ENCODE assay signal across 1 cellular context in the genomic region with DNA sequence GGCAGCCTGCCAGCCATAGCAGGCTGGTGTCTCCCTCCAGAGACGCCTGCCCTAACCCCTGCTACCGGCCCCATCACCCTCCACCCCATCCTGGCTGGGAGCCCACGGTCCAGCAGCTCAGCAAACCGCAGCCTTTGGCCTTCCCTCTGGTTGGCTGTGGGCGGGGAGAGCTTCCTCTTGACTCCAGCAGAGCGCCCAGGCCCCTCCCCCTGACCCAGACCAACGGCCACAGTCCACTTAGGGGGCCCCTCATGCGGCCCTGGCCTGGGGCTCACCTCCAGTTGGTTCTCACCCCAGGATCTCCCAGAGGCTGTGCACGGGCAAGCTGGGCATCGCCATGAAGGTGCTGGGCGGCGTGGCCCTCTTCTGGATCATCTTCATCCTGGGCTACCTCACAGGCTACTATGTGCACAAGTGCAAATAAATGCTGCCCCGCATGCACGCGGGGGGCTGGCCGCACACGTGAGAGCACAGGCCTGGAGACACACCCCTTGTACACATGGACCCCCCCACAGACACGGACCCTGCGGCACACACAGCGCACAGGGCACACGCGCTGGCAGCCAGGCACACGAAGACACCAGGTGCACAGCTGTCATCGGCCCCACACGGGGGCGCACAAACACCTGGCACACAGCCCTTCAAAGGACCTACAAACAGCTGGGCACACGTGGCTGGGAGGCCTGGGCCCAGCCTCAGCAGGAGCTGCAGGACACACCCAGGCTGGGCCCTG.
TF ChIP-seq lines count a peak whose summit lies in the region.

No MANE protein-coding gene starts in this region.

TF ChIP-seq in HepG2, 621 proteins besides CTCF, POLR2A, EP300 and RAD21 (continued from another document and continues in another):
- TF ChIP-seq ZNF432 (CRISPR knock-in tag; IDR thresholded peaks at IDR 0.05; ENCODE audit: borderline replicate concordance) = no peak
- no peak for TF ChIP-seq ATAD3A (CRISPR knock-in tag; IDR thresholded peaks at IDR 0.05)
- TF ChIP-seq ZNF496 (CRISPR knock-in tag; IDR thresholded peaks at IDR 0.05; ENCODE audit: insufficient replicate concordance) = no peak
- TF ChIP-seq, protein P1, sequence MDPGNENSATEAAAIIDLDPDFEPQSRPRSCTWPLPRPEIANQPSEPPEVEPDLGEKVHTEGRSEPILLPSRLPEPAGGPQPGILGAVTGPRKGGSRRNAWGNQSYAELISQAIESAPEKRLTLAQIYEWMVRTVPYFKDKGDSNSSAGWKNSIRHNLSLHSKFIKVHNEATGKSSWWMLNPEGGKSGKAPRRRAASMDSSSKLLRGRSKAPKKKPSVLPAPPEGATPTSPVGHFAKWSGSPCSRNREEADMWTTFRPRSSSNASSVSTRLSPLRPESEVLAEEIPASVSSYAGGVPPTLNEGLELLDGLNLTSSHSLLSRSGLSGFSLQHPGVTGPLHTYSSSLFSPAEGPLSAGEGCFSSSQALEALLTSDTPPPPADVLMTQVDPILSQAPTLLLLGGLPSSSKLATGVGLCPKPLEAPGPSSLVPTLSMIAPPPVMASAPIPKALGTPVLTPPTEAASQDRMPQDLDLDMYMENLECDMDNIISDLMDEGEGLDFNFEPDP (CRISPR knock-in tag; conservative IDR thresholded peaks at IDR 0.05) = no peak
- peak; percentile 97 for TF ChIP-seq AKAP8 (CRISPR knock-in tag; IDR thresholded peaks at IDR 0.05)
- TF ChIP-seq, protein P2, sequence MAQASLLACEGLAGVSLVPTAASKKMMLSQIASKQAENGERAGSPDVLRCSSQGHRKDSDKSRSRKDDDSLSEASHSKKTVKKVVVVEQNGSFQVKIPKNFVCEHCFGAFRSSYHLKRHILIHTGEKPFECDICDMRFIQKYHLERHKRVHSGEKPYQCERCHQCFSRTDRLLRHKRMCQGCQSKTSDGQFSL (CRISPR knock-in tag; IDR thresholded peaks at IDR 0.05) = peak; percentile 89; the same call in 1 of the 2 replicates
- TF ChIP-seq, protein P3, sequence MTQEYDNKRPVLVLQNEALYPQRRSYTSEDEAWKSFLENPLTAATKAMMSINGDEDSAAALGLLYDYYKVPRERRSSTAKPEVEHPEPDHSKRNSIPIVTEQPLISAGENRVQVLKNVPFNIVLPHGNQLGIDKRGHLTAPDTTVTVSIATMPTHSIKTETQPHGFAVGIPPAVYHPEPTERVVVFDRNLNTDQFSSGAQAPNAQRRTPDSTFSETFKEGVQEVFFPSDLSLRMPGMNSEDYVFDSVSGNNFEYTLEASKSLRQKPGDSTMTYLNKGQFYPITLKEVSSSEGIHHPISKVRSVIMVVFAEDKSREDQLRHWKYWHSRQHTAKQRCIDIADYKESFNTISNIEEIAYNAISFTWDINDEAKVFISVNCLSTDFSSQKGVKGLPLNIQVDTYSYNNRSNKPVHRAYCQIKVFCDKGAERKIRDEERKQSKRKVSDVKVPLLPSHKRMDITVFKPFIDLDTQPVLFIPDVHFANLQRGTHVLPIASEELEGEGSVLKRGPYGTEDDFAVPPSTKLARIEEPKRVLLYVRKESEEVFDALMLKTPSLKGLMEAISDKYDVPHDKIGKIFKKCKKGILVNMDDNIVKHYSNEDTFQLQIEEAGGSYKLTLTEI (CRISPR knock-in tag; conservative IDR thresholded peaks at IDR 0.05) = no peak
- peak; percentile 76 for TF ChIP-seq HES4 (CRISPR knock-in tag; IDR thresholded peaks at IDR 0.05; ENCODE audit: borderline replicate concordance)
- TF ChIP-seq, protein P4, sequence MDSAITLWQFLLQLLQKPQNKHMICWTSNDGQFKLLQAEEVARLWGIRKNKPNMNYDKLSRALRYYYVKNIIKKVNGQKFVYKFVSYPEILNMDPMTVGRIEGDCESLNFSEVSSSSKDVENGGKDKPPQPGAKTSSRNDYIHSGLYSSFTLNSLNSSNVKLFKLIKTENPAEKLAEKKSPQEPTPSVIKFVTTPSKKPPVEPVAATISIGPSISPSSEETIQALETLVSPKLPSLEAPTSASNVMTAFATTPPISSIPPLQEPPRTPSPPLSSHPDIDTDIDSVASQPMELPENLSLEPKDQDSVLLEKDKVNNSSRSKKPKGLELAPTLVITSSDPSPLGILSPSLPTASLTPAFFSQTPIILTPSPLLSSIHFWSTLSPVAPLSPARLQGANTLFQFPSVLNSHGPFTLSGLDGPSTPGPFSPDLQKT (CRISPR knock-in tag; IDR thresholded peaks at IDR 0.05; ENCODE audit: borderline replicate concordance) = no peak
- TF ChIP-seq PHF8 (CRISPR knock-in tag; IDR thresholded peaks at IDR 0.05) = peak; percentile 23; the same call in 1 of the 2 replicates
- TF ChIP-seq SCMH1 (CRISPR knock-in tag; IDR thresholded peaks at IDR 0.05; ENCODE audit: borderline replicate concordance) = no peak
- no peak for TF ChIP-seq ZNF138 (CRISPR knock-in tag; IDR thresholded peaks at IDR 0.05; ENCODE audit: low read depth)
- TF ChIP-seq, protein P5, sequence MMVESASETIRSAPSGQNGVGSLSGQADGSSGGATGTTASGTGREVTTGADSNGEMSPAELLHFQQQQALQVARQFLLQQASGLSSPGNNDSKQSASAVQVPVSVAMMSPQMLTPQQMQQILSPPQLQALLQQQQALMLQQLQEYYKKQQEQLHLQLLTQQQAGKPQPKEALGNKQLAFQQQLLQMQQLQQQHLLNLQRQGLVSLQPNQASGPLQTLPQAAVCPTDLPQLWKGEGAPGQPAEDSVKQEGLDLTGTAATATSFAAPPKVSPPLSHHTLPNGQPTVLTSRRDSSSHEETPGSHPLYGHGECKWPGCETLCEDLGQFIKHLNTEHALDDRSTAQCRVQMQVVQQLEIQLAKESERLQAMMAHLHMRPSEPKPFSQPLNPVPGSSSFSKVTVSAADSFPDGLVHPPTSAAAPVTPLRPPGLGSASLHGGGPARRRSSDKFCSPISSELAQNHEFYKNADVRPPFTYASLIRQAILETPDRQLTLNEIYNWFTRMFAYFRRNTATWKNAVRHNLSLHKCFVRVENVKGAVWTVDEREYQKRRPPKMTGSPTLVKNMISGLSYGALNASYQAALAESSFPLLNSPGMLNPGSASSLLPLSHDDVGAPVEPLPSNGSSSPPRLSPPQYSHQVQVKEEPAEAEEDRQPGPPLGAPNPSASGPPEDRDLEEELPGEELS (CRISPR knock-in tag; IDR thresholded peaks at IDR 0.05) = peak; percentile 52
- TF ChIP-seq TSC22D2 (CRISPR knock-in tag; IDR thresholded peaks at IDR 0.05; ENCODE audit: borderline replicate concordance) = no peak
- TF ChIP-seq THAP11 (CRISPR knock-in tag; IDR thresholded peaks at IDR 0.05) = peak; percentile 42; the same call in 1 of the 2 replicates
- TF ChIP-seq ZNF781 (CRISPR knock-in tag; IDR thresholded peaks at IDR 0.05; ENCODE audit: borderline replicate concordance, not compliant biosample characterization) = no peak
- TF ChIP-seq, protein P6, sequence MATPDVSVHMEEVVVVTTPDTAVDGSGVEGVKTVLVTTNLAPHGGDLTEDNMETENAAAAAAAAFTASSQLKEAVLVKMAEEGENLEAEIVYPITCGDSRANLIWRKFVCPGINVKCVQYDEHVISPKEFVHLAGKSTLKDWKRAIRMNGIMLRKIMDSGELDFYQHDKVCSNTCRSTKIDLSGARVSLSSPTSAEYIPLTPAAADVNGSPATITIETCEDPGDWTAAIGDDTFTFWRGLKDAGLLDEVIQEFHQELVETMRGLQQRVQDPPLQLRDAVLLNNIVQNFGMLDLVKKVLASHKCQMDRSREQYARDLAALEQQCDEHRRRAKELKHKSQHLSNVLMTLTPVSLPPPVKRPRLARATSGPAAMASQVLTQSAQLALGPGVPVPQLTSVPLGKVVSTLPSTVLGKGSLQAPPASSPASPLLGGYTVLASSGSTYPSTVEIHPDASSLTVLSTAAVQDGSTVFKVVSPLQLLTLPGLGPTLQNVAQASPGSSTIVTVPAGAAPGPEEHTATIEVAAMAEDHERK (CRISPR knock-in tag; IDR thresholded peaks at IDR 0.05; ENCODE audit: low read depth) = no peak
- no peak for TF ChIP-seq FOXA1 (IDR thresholded peaks at IDR 0.05)
- TF ChIP-seq FOXA1 (CRISPR knock-in tag; IDR thresholded peaks at IDR 0.05) = no peak; the same call in 1 of the 2 replicates
- TF ChIP-seq SMAD1 (CRISPR knock-in tag; IDR thresholded peaks at IDR 0.05; ENCODE audit: borderline replicate concordance, low read depth) = no peak
- TF ChIP-seq NFATC3 (CRISPR knock-in tag; IDR thresholded peaks at IDR 0.05) = no peak
- TF ChIP-seq KDM5B (CRISPR knock-in tag; IDR thresholded peaks at IDR 0.05; ENCODE audit: borderline replicate concordance) = peak; percentile 84
- TF ChIP-seq ZNF605 (CRISPR knock-in tag; IDR thresholded peaks at IDR 0.05) = peak; percentile 71
- peak; percentile 64; the same call in 1 of the 2 replicates for TF ChIP-seq JUNB (CRISPR knock-in tag; IDR thresholded peaks at IDR 0.05; ENCODE audit: borderline replicate concordance)
- TF ChIP-seq ZNF580 (CRISPR knock-in tag; IDR thresholded peaks at IDR 0.05; ENCODE audit: borderline replicate concordance, low read depth) = 0 out of 2 replicates have a peak, but pooled peaks have one; percentile 52
- TF ChIP-seq ZKSCAN8 (CRISPR knock-in tag; IDR thresholded peaks at IDR 0.05; ENCODE audit: borderline replicate concordance) = no peak
- TF ChIP-seq KMT2A (CRISPR knock-in tag; IDR thresholded peaks at IDR 0.05) = 0 out of 2 replicates have a peak, but pooled peaks have one; percentile 47
- no peak for TF ChIP-seq ZNF569 (CRISPR knock-in tag; IDR thresholded peaks at IDR 0.05; ENCODE audit: borderline replicate concordance)
- TF ChIP-seq, protein P7, sequence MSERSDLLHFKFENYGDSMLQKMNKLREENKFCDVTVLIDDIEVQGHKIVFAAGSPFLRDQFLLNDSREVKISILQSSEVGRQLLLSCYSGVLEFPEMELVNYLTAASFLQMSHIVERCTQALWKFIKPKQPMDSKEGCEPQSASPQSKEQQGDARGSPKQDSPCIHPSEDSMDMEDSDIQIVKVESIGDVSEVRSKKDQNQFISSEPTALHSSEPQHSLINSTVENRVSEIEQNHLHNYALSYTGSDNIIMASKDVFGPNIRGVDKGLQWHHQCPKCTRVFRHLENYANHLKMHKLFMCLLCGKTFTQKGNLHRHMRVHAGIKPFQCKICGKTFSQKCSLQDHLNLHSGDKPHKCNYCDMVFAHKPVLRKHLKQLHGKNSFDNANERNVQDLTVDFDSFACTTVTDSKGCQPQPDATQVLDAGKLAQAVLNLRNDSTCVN (CRISPR knock-in tag; IDR thresholded peaks at IDR 0.05; ENCODE audit: borderline replicate concordance) = peak; percentile 80
- 0 out of 2 replicates have a peak, but pooled peaks have one; percentile 42 for TF ChIP-seq BATF2 (CRISPR knock-in tag; IDR thresholded peaks at IDR 0.05)
- TF ChIP-seq, protein P8, sequence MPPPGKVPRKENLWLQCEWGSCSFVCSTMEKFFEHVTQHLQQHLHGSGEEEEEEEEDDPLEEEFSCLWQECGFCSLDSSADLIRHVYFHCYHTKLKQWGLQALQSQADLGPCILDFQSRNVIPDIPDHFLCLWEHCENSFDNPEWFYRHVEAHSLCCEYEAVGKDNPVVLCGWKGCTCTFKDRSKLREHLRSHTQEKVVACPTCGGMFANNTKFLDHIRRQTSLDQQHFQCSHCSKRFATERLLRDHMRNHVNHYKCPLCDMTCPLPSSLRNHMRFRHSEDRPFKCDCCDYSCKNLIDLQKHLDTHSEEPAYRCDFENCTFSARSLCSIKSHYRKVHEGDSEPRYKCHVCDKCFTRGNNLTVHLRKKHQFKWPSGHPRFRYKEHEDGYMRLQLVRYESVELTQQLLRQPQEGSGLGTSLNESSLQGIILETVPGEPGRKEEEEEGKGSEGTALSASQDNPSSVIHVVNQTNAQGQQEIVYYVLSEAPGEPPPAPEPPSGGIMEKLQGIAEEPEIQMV (CRISPR knock-in tag; IDR thresholded peaks at IDR 0.05; ENCODE audit: low read depth) = peak; percentile 91; the same call in 1 of the 2 replicates
- peak; percentile 65 for TF ChIP-seq HDAC2 (CRISPR knock-in tag; IDR thresholded peaks at IDR 0.05)
- no peak for TF ChIP-seq EZH2 (conservative IDR thresholded peaks at IDR 0.05; ENCODE audit: low read depth, low read length)
- no peak for TF ChIP-seq MAFF (IDR thresholded peaks at IDR 0.05; ENCODE audit: low read depth, low read length)
- TF ChIP-seq PLRG1 (conservative IDR thresholded peaks at IDR 0.05) = no peak
- TF ChIP-seq, protein P9, sequence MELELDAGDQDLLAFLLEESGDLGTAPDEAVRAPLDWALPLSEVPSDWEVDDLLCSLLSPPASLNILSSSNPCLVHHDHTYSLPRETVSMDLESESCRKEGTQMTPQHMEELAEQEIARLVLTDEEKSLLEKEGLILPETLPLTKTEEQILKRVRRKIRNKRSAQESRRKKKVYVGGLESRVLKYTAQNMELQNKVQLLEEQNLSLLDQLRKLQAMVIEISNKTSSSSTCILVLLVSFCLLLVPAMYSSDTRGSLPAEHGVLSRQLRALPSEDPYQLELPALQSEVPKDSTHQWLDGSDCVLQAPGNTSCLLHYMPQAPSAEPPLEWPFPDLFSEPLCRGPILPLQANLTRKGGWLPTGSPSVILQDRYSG (CRISPR knock-in tag; IDR thresholded peaks at IDR 0.05) = peak; percentile 90; the same call in 1 of the 2 replicates
- TF ChIP-seq ZNF724P (CRISPR knock-in tag; IDR thresholded peaks at IDR 0.05; ENCODE audit: borderline replicate concordance) = peak; percentile 53; the same call in 1 of the 2 replicates
- TF ChIP-seq FOXC1 (CRISPR knock-in tag; IDR thresholded peaks at IDR 0.05; ENCODE audit: borderline replicate concordance) = peak; percentile 52; the same call in 1 of the 2 replicates
